8 cellular contexts compared by ENCODE assay signal in genomic region chr16:85245307-85246172, GRCh38.
DNase-seq lines count a peak whose midpoint lies in the region; ATAC-seq, FAIRE-seq and TF ChIP-seq lines count a peak whose summit lies in the region.

No MANE protein-coding gene starts in this region.

- H3K4me3 ChIP-seq in DOHH2 (ENCODE audit: low read length) (no peak overlapping the region), astrocyte (ENCODE audit: insufficient read depth, low read depth, low read length) (no peak overlapping the region), hepatocyte (no peak overlapping the region)

- H3K36me3 ChIP-seq in DOHH2 (ENCODE audit: control insufficient read depth, low read length), result no peaks in the 10 kb centered on the region
- H3K36me3 ChIP-seq in astrocyte (ENCODE audit: insufficient read depth, low read length), result no peaks in the 10 kb centered on the region
- no peaks in the 10 kb centered on the region for H3K36me3 ChIP-seq in hepatocyte (replicated peaks; ENCODE audit: insufficient read depth, low read depth)

- H3K4me1 ChIP-seq in DOHH2 (ENCODE audit: control insufficient read depth, low read length) (no peaks in the 10 kb centered on the region), astrocyte (ENCODE audit: insufficient read depth, low read length) (peaks cover 5% of the 10 kb centered on the region), hepatocyte (ENCODE audit: insufficient read depth) (peaks cover 9% of the 10 kb centered on the region)

- no peaks in the 10 kb centered on the region for H3K9me2 ChIP-seq in DOHH2 (replicated peaks; ENCODE audit: control insufficient read depth, low read length)
- no peaks in the 10 kb centered on the region for H3K9me2 ChIP-seq in hepatocyte (replicated peaks; ENCODE audit: insufficient read depth)

- no peaks in the 10 kb centered on the region for H3K9me3 Mint-ChIP-seq in astrocyte (ENCODE audit: unreplicated experiment)

- H3K9me3 ChIP-seq in DOHH2 (ENCODE audit: control insufficient read depth, insufficient read depth, low read length), result no peaks in the 10 kb centered on the region
- no peaks in the 10 kb centered on the region for H3K9me3 ChIP-seq in astrocyte (ENCODE audit: insufficient read depth, low read depth, low read length)
- H3K9me3 ChIP-seq in hepatocyte (ENCODE audit: low read depth), result no peaks in the 10 kb centered on the region

- H3K4me3 Mint-ChIP-seq in astrocyte (ENCODE audit: unreplicated experiment), result no peak overlapping the region

- TF ChIP-seq CTCF in DOHH2 (IDR thresholded peaks at IDR 0.05; ENCODE audit: low read depth, low read length, poor library complexity, severe bottlenecking), result peak; percentile 80
- peak; percentile 85 for TF ChIP-seq CTCF in astrocyte (IDR thresholded peaks at IDR 0.05; ENCODE audit: insufficient read depth, low read depth, low read length)
- peak; percentile 90 for TF ChIP-seq CTCF in hepatocyte (IDR thresholded peaks at IDR 0.05; ENCODE audit: poor library complexity)

- FAIRE-seq in astrocyte (lab: Jason Lieb, UNC), result no peak

- peak overlapping the region; percentile 43 for H3K9ac ChIP-seq in astrocyte (ENCODE audit: low read length)

- H3F3A ChIP-seq in DOHH2 (ENCODE audit: control insufficient read depth, insufficient read depth), result no peaks in the 10 kb centered on the region

- H3K27me3 ChIP-seq in DOHH2 (ENCODE audit: control insufficient read depth, low read length) (no peaks in the 10 kb centered on the region), astrocyte (ENCODE audit: insufficient read depth, low read length) (no peaks in the 10 kb centered on the region), hepatocyte (no peaks in the 10 kb centered on the region)

- H3K4me2 ChIP-seq in DOHH2 (ENCODE audit: low read length), result no peak overlapping the region
- H3K4me2 ChIP-seq in astrocyte (ENCODE audit: low read length), result peak overlapping the region; percentile 82
- peak overlapping the region; percentile 39 for H3K4me2 ChIP-seq in hepatocyte

- WGBS in hepatocyte (ENCODE audit: low lambda C conversion rate, missing lambda C conversion rate), result 29% methylated on average over 24 of the region's 24 CpGs

- H3K27ac Mint-ChIP-seq in astrocyte (ENCODE audit: unreplicated experiment), result no peak overlapping the region

- DNase-seq in LoVo (ENCODE audit: low spot score), result peak; percentile 43
- DNase-seq in SW480 (ENCODE audit: low spot score), result peak; percentile 55
- DNase-seq in astrocyte (ENCODE audit: low read depth), result peak; percentile 68
- DNase-seq in hepatocyte (ENCODE audit: low spot score), result peak; percentile 85
- DNase-seq in stimulated activated CD4-positive, alpha-beta T cell treated with anti-CD3 and anti-CD28 coated beads, Interleukin-12 subunit alpha, Interleukin-12 subunit beta, amount 100 ng/mL, for 48 hours (ENCODE audit: low read depth in 2 of 3, low spot score in 1 of 3), result peak; percentile 12 to 52 (median 32)

- peaks cover 11% of the 10 kb centered on the region for H3K27me3 Mint-ChIP-seq in astrocyte (ENCODE audit: low read depth, unreplicated experiment)

- no peaks in the 10 kb centered on the region for H3K79me2 ChIP-seq in DOHH2 (ENCODE audit: control insufficient read depth, low read length)
- H3K79me2 ChIP-seq in astrocyte (ENCODE audit: insufficient read depth, low read length), result peaks cover 7% of the 10 kb centered on the region
- peaks cover 12% of the 10 kb centered on the region for H3K79me2 ChIP-seq in hepatocyte

- H2AFZ ChIP-seq in astrocyte (ENCODE audit: low read depth, low read length), result peak overlapping the region; percentile 60
- H2AFZ ChIP-seq in hepatocyte, result no peak overlapping the region

- H3K27ac ChIP-seq in DOHH2 (ENCODE audit: low read depth, low read length) (no peak overlapping the region), astrocyte (ENCODE audit: low read depth, low read length) (no peak overlapping the region), hepatocyte (no peak overlapping the region)

- H3K36me3 Mint-ChIP-seq in astrocyte (ENCODE audit: low read depth, unreplicated experiment), result peaks cover 4% of the 10 kb centered on the region

- H4K20me1 ChIP-seq in DOHH2 (ENCODE audit: control insufficient read depth, insufficient read depth, low read depth, low read length) (no peaks in the 10 kb centered on the region), astrocyte (ENCODE audit: insufficient read depth, low read length) (peaks cover 90% of the 10 kb centered on the region), hepatocyte (ENCODE audit: insufficient read depth, poor library complexity, severe bottlenecking) (no peaks in the 10 kb centered on the region)

- no peak for ATAC-seq in HG03139 (IDR thresholded peaks at IDR 0.05; ENCODE audit: unreplicated experiment)
- no peak for ATAC-seq in HG02840 (IDR thresholded peaks at IDR 0.05; ENCODE audit: low FRiP score, unreplicated experiment)

- peaks cover 5% of the 10 kb centered on the region for H3K4me1 Mint-ChIP-seq in astrocyte (ENCODE audit: low read depth, unreplicated experiment)

Comparison
In these comparisons a context has a peak if more than half of its experiments do, and no peak if none do; other contexts are left out.
1. DNase-seq: peak in every context shown above with its lines; median percentile 85 in hepatocyte; 68 in astrocyte; 55 in SW480; 43 in LoVo; 32 in stimulated activated CD4-positive, alpha-beta T cell treated with anti-CD3 and anti-CD28 coated beads, Interleukin-12 subunit alpha, Interleukin-12 subunit beta, amount 100 ng/mL, for 48 hours.